ENCODE assay signal across 10 cellular contexts in genomic region chr6:157985378-157986155, GRCh38. TPM values are rescaled to one million over a fixed set of nuclear protein-coding genes. Genes with fewer than 3 reads are reported as not detected.
DNase-seq lines count a peak whose midpoint lies in the region; ATAC-seq and TF ChIP-seq lines count a peak whose summit lies in the region.
"Had no signal": no experiment of that assay in that cellular context is flagged by ENCODE, and none has a peak within 500 bp of the region (broad histone marks: within the 10 kb centered on the region; RNA-seq: fewer than 3 reads in every experiment).

No MANE protein-coding gene starts in this region.

- H3K4me3 ChIP-seq in HUES48 (ENCODE audit: low read depth, low read length) (no peak overlapping the region), astrocyte of the cerebellum (ENCODE audit: low read depth, low read length) (peak overlapping the region; percentile 60), mucosa of stomach (ENCODE audit: low read length) (no peak overlapping the region), BE2C (ENCODE audit: low read depth, low read length) (no peak overlapping the region)
- H3K4me3 ChIP-seq: SK-N-MC had no signal

- no peak for ATAC-seq in HG03520 (IDR thresholded peaks at IDR 0.05; ENCODE audit: unreplicated experiment)

- no peaks in the 10 kb centered on the region for H3K36me3 ChIP-seq in HUES48 (ENCODE audit: control insufficient read depth, insufficient read depth, low read length)
- H3K36me3 ChIP-seq in mucosa of stomach (ENCODE audit: control insufficient read depth, insufficient read depth, low read length): no peaks in the 10 kb centered on the region
- no peaks in the 10 kb centered on the region for H3K36me3 ChIP-seq in BE2C
- H3K36me3 ChIP-seq: neutrophil had no signal

- H3K9me3 ChIP-seq in HUES48 (ENCODE audit: control insufficient read depth, insufficient read depth, low read length): no peaks in the 10 kb centered on the region
- H3K9me3 ChIP-seq in mucosa of stomach (ENCODE audit: control insufficient read depth, low read length): no peaks in the 10 kb centered on the region
- H3K9me3 ChIP-seq in BE2C: no peaks in the 10 kb centered on the region
- H3K9me3 ChIP-seq: neutrophil had no signal

- DNase-seq in COLO668 (lab: John Stamatoyannopoulos, UW; ENCODE audit: unreplicated experiment) (peak; percentile 68), astrocyte of the cerebellum (ENCODE audit: low read depth) (no peak), NCI-H128 (lab: John Stamatoyannopoulos, UW; ENCODE audit: unreplicated experiment) (no peak), GM13976 (ENCODE audit: low spot score) (no peak), BE2C (no peak)

- H3K9ac ChIP-seq in HUES48 (ENCODE audit: low read depth, low read length) (no peak overlapping the region), mucosa of stomach (ENCODE audit: low read length) (peak overlapping the region; percentile 32)

- in situ Hi-C loops in astrocyte of the cerebellum (cut with HindIII; ENCODE audit: low sequenced_read_pairs) (no loop called here), GM13976 (cut with MboI; ENCODE audit: low sequenced_read_pairs, unreplicated experiment) (no loop called here)

- H3K4me1 ChIP-seq in HUES48 (ENCODE audit: control insufficient read depth, insufficient read depth, low read length) (peaks cover 49% of the 10 kb centered on the region), mucosa of stomach (ENCODE audit: control insufficient read depth, insufficient read depth, low read length) (peaks cover 43% of the 10 kb centered on the region), BE2C (peaks cover 20% of the 10 kb centered on the region)

- H3K27ac ChIP-seq in HUES48 (ENCODE audit: low read depth, low read length): peak overlapping the region; percentile 79
- H3K27ac ChIP-seq: neutrophil, SK-N-MC had no signal

- H3K27me3 ChIP-seq in HUES48 (ENCODE audit: control insufficient read depth, insufficient read depth, low read length) (peaks cover 9% of the 10 kb centered on the region), mucosa of stomach (ENCODE audit: control insufficient read depth, insufficient read depth, low read length) (no peaks in the 10 kb centered on the region), BE2C (no peaks in the 10 kb centered on the region)

- TF ChIP-seq CTCF in astrocyte of the cerebellum (IDR thresholded peaks at IDR 0.05; ENCODE audit: low read depth, low read length, missing control alignments) (no peak), GM13976 (IDR thresholded peaks at IDR 0.05; ENCODE audit: borderline replicate concordance, control extremely low read depth, extremely low read depth, insufficient read depth, missing control alignments) (no peak), BE2C (IDR thresholded peaks at IDR 0.05; ENCODE audit: low read depth, low read length) (no peak)

RNA-seq across cellular contexts. Expression of gene SYNJ2, which starts 3.9 kb away (rescaled TPM):
- polyA plus RNA-seq in BE2C (2012; ENCODE audit: insufficient read depth, insufficient read length, low read depth): 9.9 TPM
